In the genomic region with DNA sequence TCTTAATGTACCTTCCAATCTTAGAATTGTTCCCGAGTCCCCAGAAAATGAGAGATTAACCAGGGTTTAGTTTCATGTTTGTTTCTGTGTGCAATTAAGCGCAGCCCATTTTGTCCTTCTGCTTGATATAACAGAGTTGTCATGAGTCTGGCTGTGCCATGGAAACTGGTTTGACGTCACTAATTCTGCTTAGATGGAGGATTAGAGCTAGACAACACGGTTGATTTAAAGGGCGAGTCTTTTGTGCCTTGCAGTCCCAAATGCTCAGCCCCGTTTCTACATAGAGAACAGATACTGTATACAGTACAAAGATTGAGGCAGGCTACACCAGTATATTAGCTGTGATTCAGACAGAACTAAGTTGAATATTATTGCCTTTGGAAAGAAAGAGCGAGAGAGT, we compare ENCODE assay signal across 19 cellular contexts. TPM values are rescaled to one million over a fixed set of nuclear protein-coding genes. Genes with fewer than 3 reads are reported as not detected.
DNase-seq lines count a peak whose midpoint lies in the region; ATAC-seq lines count a peak whose summit lies in the region.
"Had no signal": no experiment of that assay in that cellular context is flagged by ENCODE, and none has a peak within 500 bp of the region (broad histone marks: within the 10 kb centered on the region; RNA-seq: fewer than 3 reads in every experiment).

No MANE protein-coding gene starts in this region.

- H3K4me1 Mint-ChIP-seq in activated CD4-positive, alpha-beta T cell treated with anti-CD3 and anti-CD28 coated beads, Interleukin-2, amount 10 ng/mL, durations not matched to agents 24 days and 14 days: peaks cover 11% of the 10 kb centered on the region

- no peak overlapping the region for H2BK12ac ChIP-seq in mesenchymal stem cell (ENCODE audit: low read length in 2 of 2)

- H3K4me3 Mint-ChIP-seq in activated CD4-positive, alpha-beta T cell treated with anti-CD3 and anti-CD28 coated beads, Interleukin-2, amount 10 ng/mL, durations not matched to agents 24 days and 14 days: no peak overlapping the region
- H3K4me3 Mint-ChIP-seq: CD4-positive, alpha-beta T cell had no signal

- no peaks in the 10 kb centered on the region for H3K9me3 Mint-ChIP-seq in activated CD4-positive, alpha-beta T cell treated with anti-CD3 and anti-CD28 coated beads, Interleukin-2, amount 10 ng/mL, durations not matched to agents 24 days and 14 days
- H3K9me3 Mint-ChIP-seq: CD4-positive, alpha-beta T cell had no signal

- no peak overlapping the region for H2BK15ac ChIP-seq in mesenchymal stem cell (ENCODE audit: low read depth, poor library complexity, severe bottlenecking)

- no peaks in the 10 kb centered on the region for H3K27me3 ChIP-seq in duodenal mucosa (ENCODE audit: control insufficient read depth in 1 of 2, insufficient read depth in 2 of 2, low read length in 2 of 2)
- no peaks in the 10 kb centered on the region for H3K27me3 ChIP-seq in mesenchymal stem cell (ENCODE audit: control insufficient read depth in 1 of 2, insufficient read depth in 1 of 2, low read length in 2 of 2)
- H3K27me3 ChIP-seq: tibial nerve had no signal

- H2BK120ac ChIP-seq in mesenchymal stem cell (ENCODE audit: low read depth, low read length): no peak overlapping the region

- no peak overlapping the region for H3K4me3 ChIP-seq in duodenal mucosa (ENCODE audit: low read depth in 1 of 2, low read length in 2 of 2)
- no peak overlapping the region for H3K4me3 ChIP-seq in mesenchymal stem cell (ENCODE audit: insufficient read depth in 1 of 2, low read depth in 1 of 2, low read length in 2 of 2)
- H3K4me3 ChIP-seq: tibial nerve had no signal

- no peaks in the 10 kb centered on the region for H3K27me3 Mint-ChIP-seq in activated CD4-positive, alpha-beta T cell treated with anti-CD3 and anti-CD28 coated beads, Interleukin-2, amount 10 ng/mL, durations not matched to agents 24 days and 14 days
- H3K27me3 Mint-ChIP-seq: CD4-positive, alpha-beta T cell had no signal

- peak; percentile 19 for DNase-seq in activated CD4-positive, alpha-beta T cell treated with anti-CD3 and anti-CD28 coated beads, Interleukin-2, amount 10 ng/mL, durations not matched to agents 24 days and 14 days
- DNase-seq in activated CD4-positive, alpha-beta T cell treated with anti-CD3 and anti-CD28 coated beads for 1 hour: no peak
- peak; percentile 33 for DNase-seq in mesenchymal stem cell
- no peak for DNase-seq in NCI-H1694 (lab: John Stamatoyannopoulos, UW)
- no peak for DNase-seq in GDM1 (lab: John Stamatoyannopoulos, UW)
- no peak for DNase-seq in SKM-1 (lab: John Stamatoyannopoulos, UW; ENCODE audit: unreplicated experiment)
- DNase-seq: 8988T; activated effector memory CD4-positive, alpha-beta T cell treated with Interleukin-2 at 50 U/mL for 16 hours; amniotic stem cell; CD4-positive, alpha-beta T cell; glutamatergic neuron; NCI-H1092 treated with DMSO at 0.1 percent for 48 hours; NCI-H2171; T-helper 2 cell had no signal

- H3K9ac ChIP-seq in duodenal mucosa (ENCODE audit: low read depth in 1 of 2, low read length in 2 of 2) (no peak overlapping the region), mesenchymal stem cell (ENCODE audit: low read length) (no peak overlapping the region)

- H3K27ac Mint-ChIP-seq in activated CD4-positive, alpha-beta T cell treated with anti-CD3 and anti-CD28 coated beads, Interleukin-2, amount 10 ng/mL, durations not matched to agents 24 days and 14 days: no peak overlapping the region
- H3K27ac Mint-ChIP-seq: CD4-positive, alpha-beta T cell had no signal

- no peak overlapping the region for H2AK5ac ChIP-seq in mesenchymal stem cell (ENCODE audit: low read length, severe bottlenecking)

- 95% methylated on average over 6 of the region's 7 CpGs for WGBS in mesenchymal stem cell

- H3K4me1 ChIP-seq in duodenal mucosa (ENCODE audit: control insufficient read depth in 1 of 2, insufficient read depth in 2 of 2, low read length in 2 of 2) (no peaks in the 10 kb centered on the region), mesenchymal stem cell (ENCODE audit: control insufficient read depth, insufficient read depth, low read depth, low read length) (no peaks in the 10 kb centered on the region)

- peak overlapping the region; percentile 22 for H3K27ac ChIP-seq in duodenal mucosa (ENCODE audit: low read depth, low read length)
- no peak overlapping the region for H3K27ac ChIP-seq in mesenchymal stem cell (ENCODE audit: low read length, poor library complexity, severe bottlenecking)
- H3K27ac ChIP-seq: HL-60, tibial nerve had no signal

- H3K18ac ChIP-seq in mesenchymal stem cell (ENCODE audit: low read depth in 1 of 2, low read length in 2 of 2): peak overlapping the region in 1 of 2 experiments; percentile 21

- ATAC-seq in HG03095 (IDR thresholded peaks at IDR 0.05; ENCODE audit: unreplicated experiment): no peak
- ATAC-seq: activated CD4-positive, CD25-positive, alpha-beta regulatory T cell treated with anti-CD3 and anti-CD28 coated beads, Interleukin-2, amount 50 U/mL, for 24 hours had no signal

- H3K9me3 ChIP-seq in duodenal mucosa (ENCODE audit: control insufficient read depth in 1 of 2, low read length in 2 of 2) (no peaks in the 10 kb centered on the region), mesenchymal stem cell (ENCODE audit: control insufficient read depth, low read length) (no peaks in the 10 kb centered on the region)
- H3K9me3 ChIP-seq: tibial nerve had no signal

- peak overlapping the region in 1 of 2 experiments; percentile 90 for H3K14ac ChIP-seq in mesenchymal stem cell (ENCODE audit: low read length in 2 of 2)

- intact Hi-C loops in activated CD4-positive, alpha-beta T cell treated with anti-CD3 and anti-CD28 coated beads, Interleukin-2, amount 10 ng/mL, durations not matched to agents 24 days and 14 days (cut with micrococcal nuclease): no loop called here

- H3K4ac ChIP-seq in mesenchymal stem cell (ENCODE audit: low read depth in 1 of 2, low read length in 2 of 2): no peak overlapping the region

- H3K4me2 ChIP-seq in mesenchymal stem cell (ENCODE audit: low read length, poor library complexity, severe bottlenecking): no peak overlapping the region

- peaks cover 18% of the 10 kb centered on the region for H3K36me3 Mint-ChIP-seq in activated CD4-positive, alpha-beta T cell treated with anti-CD3 and anti-CD28 coated beads, Interleukin-2, amount 10 ng/mL, durations not matched to agents 24 days and 14 days (ENCODE audit: low read depth)

- peaks cover 7 to 13% of the 10 kb centered on the region in 2 donors for H3K36me3 ChIP-seq in duodenal mucosa (ENCODE audit: control insufficient read depth in 1 of 2, insufficient read depth in 2 of 2, low read length in 2 of 2)
- H3K36me3 ChIP-seq in mesenchymal stem cell (ENCODE audit: control insufficient read depth in 1 of 2, insufficient read depth in 2 of 2, low read depth in 1 of 2, low read length in 2 of 2): peaks cover 0 to 31% of the 10 kb centered on the region in 2 experiments

- H2BK5ac ChIP-seq in mesenchymal stem cell (ENCODE audit: low read depth, low read length, poor library complexity, severe bottlenecking): no peak overlapping the region

- no peak overlapping the region for H3K23ac ChIP-seq in mesenchymal stem cell (ENCODE audit: low read length in 2 of 2)

- no peak overlapping the region for H2AFZ ChIP-seq in mesenchymal stem cell (ENCODE audit: low read depth, low read length)

- peaks cover 8% of the 10 kb centered on the region for H3K79me1 ChIP-seq in mesenchymal stem cell (replicated peaks; ENCODE audit: low read length, poor library complexity, severe bottlenecking)

- H4K8ac ChIP-seq in mesenchymal stem cell (ENCODE audit: low read length): no peak overlapping the region

- H4K91ac ChIP-seq in mesenchymal stem cell (ENCODE audit: low read length): no peak overlapping the region

RNA-seq across cellular contexts. Expression of a gene that starts 45.5 kb away (rescaled TPM):
- 38.3 and 41.4 TPM in 2 replicates for total RNA-seq in activated CD4-positive, alpha-beta T cell treated with anti-CD3 and anti-CD28 coated beads, Interleukin-2, amount 10 ng/mL, durations not matched to agents 24 days and 14 days
- polyA plus RNA-seq in mesenchymal stem cell (2013, experiment 1 of 2): 22.0 TPM
- 20.7 TPM for polyA plus RNA-seq in mesenchymal stem cell (2013, experiment 2 of 2)

Comparison
In these comparisons a context has a peak if more than half of its experiments do, and no peak if none do; other contexts are left out.
1. DNase-seq: peak in activated CD4-positive, alpha-beta T cell treated with anti-CD3 and anti-CD28 coated beads, Interleukin-2, amount 10 ng/mL, durations not matched to agents 24 days and 14 days (single experiment) and mesenchymal stem cell (single experiment); none in activated CD4-positive, alpha-beta T cell treated with anti-CD3 and anti-CD28 coated beads for 1 hour (single experiment), NCI-H1694 (single experiment), GDM1 (single experiment) and SKM-1 (single experiment).